ENCODE assay signal across 17 cellular contexts in genomic region chr4:105122334-105122733, GRCh38. TPM values are rescaled to one million over a fixed set of nuclear protein-coding genes. Genes with fewer than 3 reads are reported as not detected.
DNase-seq lines count a peak whose midpoint lies in the region; ATAC-seq, FAIRE-seq and TF ChIP-seq lines count a peak whose summit lies in the region.
"Had no signal": no experiment of that assay in that cellular context is flagged by ENCODE, and none has a peak within 500 bp of the region (broad histone marks: within the 10 kb centered on the region; RNA-seq: fewer than 3 reads in every experiment).

No MANE protein-coding gene starts in this region.

- CTCF ChIA-PET in Calu3 (lab: Charles Lee) (no interaction called here), K562 (lab: Yijun Ruan, JAX; ENCODE audit: low intra/inter-chr PET ratio) (no interaction called here)

- H3K9me3 Mint-ChIP-seq in Calu3 (ENCODE audit: low read depth, unreplicated experiment), result no peaks in the 10 kb centered on the region
- H3K9me3 Mint-ChIP-seq: dendritic cell treated with granulocyte-macrophage colony-stimulating factor and Interleukin-4, amounts not matched to agents 40 ng/mL and 50 ng/mL, for 4 days; nephron progenitor cell; stimulated activated naive CD8-positive, alpha-beta T cell treated with anti-CD3 and anti-CD28 coated beads, Interleukin-15, Interleukin-2, amounts not matched to agents 100 ng/mL and 50 ng/mL, for 24 hours had no signal

- no peaks in the 10 kb centered on the region for H3K4me1 Mint-ChIP-seq in Calu3 (ENCODE audit: low read depth, unreplicated experiment)
- H3K4me1 Mint-ChIP-seq: nephron progenitor cell had no signal

- H3K27ac Mint-ChIP-seq in Calu3 (ENCODE audit: unreplicated experiment), result no peak overlapping the region
- H3K27ac Mint-ChIP-seq: dendritic cell treated with granulocyte-macrophage colony-stimulating factor and Interleukin-4, amounts not matched to agents 40 ng/mL and 50 ng/mL, for 4 days; nephron progenitor cell; stimulated activated naive CD8-positive, alpha-beta T cell treated with anti-CD3 and anti-CD28 coated beads, Interleukin-15, Interleukin-2, amounts not matched to agents 100 ng/mL and 50 ng/mL, for 24 hours had no signal

- H3K9ac ChIP-seq in K562 (ENCODE audit: insufficient read depth in 1 of 2, low read depth in 2 of 2, low read length in 2 of 2), result no peak overlapping the region

- H3K4me1 ChIP-seq in K562 (replicated peaks in 1 of 2; ENCODE audit: control insufficient read depth in 2 of 2, insufficient read depth in 2 of 2, low read length in 2 of 2), result no peaks in the 10 kb centered on the region; a peak in 1 of 5 replicates
- H3K4me1 ChIP-seq: HAP-1, sigmoid colon had no signal

- no peaks in the 10 kb centered on the region for H3K27me3 Mint-ChIP-seq in Calu3 (ENCODE audit: unreplicated experiment)
- H3K27me3 Mint-ChIP-seq: dendritic cell treated with granulocyte-macrophage colony-stimulating factor and Interleukin-4, amounts not matched to agents 40 ng/mL and 50 ng/mL, for 4 days; stimulated activated naive CD8-positive, alpha-beta T cell treated with anti-CD3 and anti-CD28 coated beads, Interleukin-15, Interleukin-2, amounts not matched to agents 100 ng/mL and 50 ng/mL, for 24 hours had no signal

- 13% methylated on average over 3 of the region's 5 CpGs for WGBS in K562 (ENCODE audit: insufficient coverage, low coverage, missing lambda C conversion rate)

- H3K27ac ChIP-seq in K562 (ENCODE audit: extremely low read depth, low read depth, low read length), result no peak overlapping the region
- H3K27ac ChIP-seq: sigmoid colon had no signal

- TF ChIP-seq EP300 in Ishikawa (IDR thresholded peaks at IDR 0.05; ENCODE audit: borderline replicate concordance) (no peak), K562 (IDR thresholded peaks at IDR 0.05; ENCODE audit: low read length) (no peak)

- in situ Hi-C loops in K562 (cut with MboI), result no loop called here

- H3K9me1 ChIP-seq in K562 (ENCODE audit: control insufficient read depth, insufficient read depth, low read length), result no peaks in the 10 kb centered on the region

- no peak for ATAC-seq in K562
- no peak for ATAC-seq in GM19455 (IDR thresholded peaks at IDR 0.05; ENCODE audit: unreplicated experiment)
- ATAC-seq in HG03045 (IDR thresholded peaks at IDR 0.05; ENCODE audit: unreplicated experiment), result no peak
- ATAC-seq in GM19397 (IDR thresholded peaks at IDR 0.05; ENCODE audit: unreplicated experiment), result no peak

- H3K9me3 ChIP-seq in K562 (replicated peaks; ENCODE audit: control insufficient read depth, insufficient read depth, low read depth, low read length), result no peaks in the 10 kb centered on the region
- H3K9me3 ChIP-seq: HAP-1, sigmoid colon had no signal

- no peak overlapping the region for H3K4me3 ChIP-seq in K562
- H3K4me3 ChIP-seq: HAP-1, sigmoid colon had no signal

- H3K4me2 ChIP-seq in K562 (ENCODE audit: insufficient read depth, low read length), result no peak overlapping the region

- no peak for TF ChIP-seq CTCF in Calu3 (IDR thresholded peaks at IDR 0.05; ENCODE audit: unreplicated experiment)
- TF ChIP-seq CTCF in K562 (IDR thresholded peaks at IDR 0.05 in 2 of 3, conservative IDR thresholded peaks at IDR 0.05 in 1 of 3; ENCODE audit: insufficient read depth in 2 of 3, low read depth in 1 of 3, low read length in 3 of 3), result no peak

- no peaks in the 10 kb centered on the region for H3K79me2 ChIP-seq in K562 (ENCODE audit: control insufficient read depth, insufficient read depth, low read length)

- DNase-seq in Calu3, result peak; percentile 42
- peak in 1 of 4 experiments; percentile 14 for DNase-seq in K562 (ENCODE audit: extremely low read depth in 1 of 4, low spot score in 3 of 4)
- peak; percentile 88 for DNase-seq in islet precursor cell
- no peak for DNase-seq in NCI-H1105 treated with DMSO at 0.1 percent for 48 hours (lab: John Stamatoyannopoulos, UW)
- DNase-seq: NCI-H1105, NCI-H526, nephron progenitor cell, sigmoid colon had no signal

- TF ChIP-seq RAD21 in Ishikawa (IDR thresholded peaks at IDR 0.05; ENCODE audit: low read depth) (no peak), K562 (CRISPR knock-in tag; conservative IDR thresholded peaks at IDR 0.05 in 1 of 2, IDR thresholded peaks at IDR 0.05 in 1 of 2) (no peak)

- BruUV-seq in Calu3 (replicated peaks; lab: Mats Ljungman, UMichigan) (no TSS peak), K562 (replicated peaks; lab: Mats Ljungman, UMichigan) (no TSS peak)

- TF ChIP-seq POLR2A in K562 (conservative IDR thresholded peaks at IDR 0.05), result no peak

- H4K20me1 ChIP-seq in K562 (replicated peaks; ENCODE audit: control insufficient read depth, insufficient read depth, low read length), result no peaks in the 10 kb centered on the region

- intact Hi-C loops in Calu3 (cut with micrococcal nuclease; ENCODE audit: unreplicated experiment) (no loop called here), K562 (cut with micrococcal nuclease) (no loop called here)

- POLR2A ChIA-PET in K562 (lab: Yijun Ruan, JAX), result no interaction called here

- FAIRE-seq in K562 (lab: Jason Lieb, UNC), result no peak
- FAIRE-seq: frontal cortex, GM12892 had no signal

- H2AFZ ChIP-seq in K562 (ENCODE audit: low read depth, low read length), result no peak overlapping the region

- H3K27me3 ChIP-seq in K562 (ENCODE audit: control insufficient read depth in 2 of 2, insufficient read depth in 2 of 2, low read length in 2 of 2), result no peaks in the 10 kb centered on the region
- H3K27me3 ChIP-seq: sigmoid colon had no signal

- H3K36me3 Mint-ChIP-seq in Calu3 (ENCODE audit: insufficient read depth, unreplicated experiment), result no peaks in the 10 kb centered on the region

- H3K4me3 Mint-ChIP-seq in Calu3 (ENCODE audit: low read depth, unreplicated experiment), result no peak overlapping the region
- H3K4me3 Mint-ChIP-seq: dendritic cell treated with granulocyte-macrophage colony-stimulating factor and Interleukin-4, amounts not matched to agents 40 ng/mL and 50 ng/mL, for 4 days; nephron progenitor cell; stimulated activated naive CD8-positive, alpha-beta T cell treated with anti-CD3 and anti-CD28 coated beads, Interleukin-15, Interleukin-2, amounts not matched to agents 100 ng/mL and 50 ng/mL, for 24 hours had no signal

- no peaks in the 10 kb centered on the region for H3K36me3 ChIP-seq in K562 (ENCODE audit: control insufficient read depth, insufficient read depth, low read length)
- H3K36me3 ChIP-seq: HAP-1, sigmoid colon had no signal

TF ChIP-seq in Ishikawa, 13 proteins besides CTCF, POLR2A, EP300 and RAD21 (continues in another document):
- TF ChIP-seq TAF1 (IDR thresholded peaks at IDR 0.05; ENCODE audit: low read depth) (no peak), CEBPB (IDR thresholded peaks at IDR 0.05) (no peak), EGR1 (IDR thresholded peaks at IDR 0.05) (no peak), TEAD4 (IDR thresholded peaks at IDR 0.05) (peak; percentile 95), CREB1 (IDR thresholded peaks at IDR 0.05; ENCODE audit: low read depth) (no peak), FOXM1 (IDR thresholded peaks at IDR 0.05; ENCODE audit: borderline replicate concordance, low read depth) (no peak), USF1 (IDR thresholded peaks at IDR 0.05) (no peak), YY1 (IDR thresholded peaks at IDR 0.05; ENCODE audit: low read depth) (no peak), ZBTB7A (IDR thresholded peaks at IDR 0.05; ENCODE audit: low read depth) (no peak), NFIC (IDR thresholded peaks at IDR 0.05) (peak; percentile 80)

TF ChIP-seq in K562, 482 proteins besides CTCF, POLR2A, EP300 and RAD21:
- TF ChIP-seq RCOR1 (IDR thresholded peaks at IDR 0.05; ENCODE audit: borderline replicate concordance in 1 of 2, low read depth in 2 of 2, low read length in 2 of 2), result no peak
- peak; percentile 64 for TF ChIP-seq NFIC (IDR thresholded peaks at IDR 0.05)

RNA-seq across cellular contexts. Expression of gene TET2, which starts 24.3 kb away (rescaled TPM):
- total RNA-seq in Calu3 (2022) (19.2 and 20.4 TPM in 2 replicates), K562 (2014; rRNA removed) (4.9 and 6.2 TPM in 2 replicates), K562 (2014; rRNA removed; fragmentation: Illumina TruSeq; extraction: Trizol) (9.2 and 10.8 TPM in 2 replicates), K562 (2015; rRNA removed; fragmentation: Illumina TruSeq; extraction: Trizol) (10.9 and 11.1 TPM in 2 replicates), K562 (2021) (7.0 and 8.6 TPM in 2 replicates)
- 20.8 and 52.0 TPM in 2 replicates for total RNA-seq in K562 (2011; cell fraction: chromatin; rRNA removed; ENCODE audit: low replicate concordance)
- total RNA-seq in K562 (2011; cell fraction: nucleolus; rRNA removed), result 9.3 and 14.7 TPM in 2 replicates
- 32.9 and 56.1 TPM in 2 replicates for total RNA-seq in K562 (2011; cell fraction: nucleoplasm; rRNA removed)
- polyA plus RNA-seq in K562 (2011; rRNA removed) (7.1 and 7.9 TPM in 2 replicates), K562 (2014; fragmentation: Illumina TruSeq; extraction: Trizol) (4.2 and 4.7 TPM in 2 replicates), K562 (2014; fragmentation: Nextera tagmentation; extraction: Ambion mirVana) (1 to 10 TPM in 1 of 2 experiments, under 1 TPM in 1; 0.80 to 1.4 TPM), K562 (2014; rRNA removed) (3.0 and 3.4 TPM in 2 replicates)
- 2.5 and 3.7 TPM in 2 replicates for polyA plus RNA-seq in K562 (2011; cell fraction: cytosol; rRNA removed)
- polyA plus RNA-seq in K562 (2011; cell fraction: nucleus; rRNA removed), result 10.7 and 12.4 TPM in 2 replicates
- polyA plus RNA-seq in K562 (2012), result 3.3 TPM in 2 replicates
- polyA minus RNA-seq in K562 (2011; rRNA and poly(A)+ RNA removed), result 50.4 and 62.0 TPM in 2 replicates
- polyA minus RNA-seq in K562 (2011; cell fraction: cytosol; rRNA and poly(A)+ RNA removed), result 9.3 and 11.5 TPM in 2 replicates
- 42.0 and 68.1 TPM in 2 replicates for polyA minus RNA-seq in K562 (2011; cell fraction: nucleus; rRNA and poly(A)+ RNA removed)
